In the genomic region with DNA sequence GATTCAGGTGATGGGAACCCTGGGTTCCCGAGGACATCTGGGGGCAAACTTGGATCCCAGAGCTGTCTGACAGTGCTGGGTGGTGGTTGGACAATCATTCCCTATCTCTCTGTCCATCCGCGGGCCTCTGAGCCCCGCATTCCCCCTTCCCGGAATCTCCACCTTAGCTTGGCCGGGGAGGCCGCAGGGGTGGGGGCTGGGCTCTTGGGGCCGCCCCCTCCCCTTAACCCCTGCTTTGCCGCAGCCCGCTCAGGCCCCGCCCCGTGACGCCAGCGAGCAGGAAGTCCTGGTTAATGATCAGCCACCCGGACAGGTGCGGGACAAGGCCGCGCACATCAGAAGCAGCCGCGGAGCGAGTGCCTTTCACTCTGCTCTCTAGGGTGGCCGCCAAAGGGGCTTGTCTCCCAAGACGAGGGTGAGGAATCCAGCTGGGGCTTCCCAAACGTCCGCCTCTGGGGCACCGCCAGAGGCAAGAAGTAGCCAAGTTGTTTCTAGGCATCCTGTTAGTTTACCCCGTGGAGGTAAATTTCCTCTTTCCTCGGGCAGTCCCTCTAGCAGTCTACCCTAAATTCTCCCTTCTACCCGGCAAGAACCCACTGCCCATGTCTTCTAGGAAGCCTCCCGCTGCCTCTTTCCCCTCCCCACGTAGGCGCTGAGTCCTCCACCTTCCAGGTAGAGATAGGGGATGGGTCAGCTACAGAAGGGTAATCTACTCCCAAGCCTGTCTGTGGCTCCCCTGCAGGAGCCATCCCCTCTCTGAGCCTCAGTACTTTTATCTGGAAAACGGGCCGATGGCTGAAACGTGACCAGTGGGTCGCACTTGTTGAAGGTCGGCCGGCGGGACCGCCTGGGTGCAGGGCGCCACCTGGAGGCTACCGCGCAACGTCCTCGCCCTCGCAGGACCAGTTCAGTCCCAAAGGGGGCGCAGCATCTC, we compare ENCODE assay signal across 1 cellular context.
TF ChIP-seq lines count a peak whose summit lies in the region.

No MANE protein-coding gene starts in this region.

TF ChIP-seq in endothelial cell of umbilical vein, 7 proteins besides CTCF, POLR2A, EP300 and RAD21:
- no peak for TF ChIP-seq FOS (IDR thresholded peaks at IDR 0.05; ENCODE audit: borderline replicate concordance, insufficient read depth, low read length)
- no peak for TF ChIP-seq MAX (IDR thresholded peaks at IDR 0.05; ENCODE audit: insufficient read depth, insufficient read length)
- TF ChIP-seq GATA2 (IDR thresholded peaks at IDR 0.05; ENCODE audit: insufficient read depth, insufficient read length, low read depth, low read length), result no peak
- TF ChIP-seq EZH2 (IDR thresholded peaks at IDR 0.05; ENCODE audit: borderline replicate concordance, low read depth, low read length, severe bottlenecking), result no peak
- TF ChIP-seq JUN (IDR thresholded peaks at IDR 0.05; ENCODE audit: borderline replicate concordance, insufficient read depth, insufficient read length, low read depth), result no peak
- TF ChIP-seq POLR2AphosphoS5 (IDR thresholded peaks at IDR 0.05; ENCODE audit: insufficient read depth, low read depth, low read length), result no peak
- TF ChIP-seq MYC (IDR thresholded peaks at IDR 0.05; ENCODE audit: low read depth, low read length), result no peak
